In the genomic region with DNA sequence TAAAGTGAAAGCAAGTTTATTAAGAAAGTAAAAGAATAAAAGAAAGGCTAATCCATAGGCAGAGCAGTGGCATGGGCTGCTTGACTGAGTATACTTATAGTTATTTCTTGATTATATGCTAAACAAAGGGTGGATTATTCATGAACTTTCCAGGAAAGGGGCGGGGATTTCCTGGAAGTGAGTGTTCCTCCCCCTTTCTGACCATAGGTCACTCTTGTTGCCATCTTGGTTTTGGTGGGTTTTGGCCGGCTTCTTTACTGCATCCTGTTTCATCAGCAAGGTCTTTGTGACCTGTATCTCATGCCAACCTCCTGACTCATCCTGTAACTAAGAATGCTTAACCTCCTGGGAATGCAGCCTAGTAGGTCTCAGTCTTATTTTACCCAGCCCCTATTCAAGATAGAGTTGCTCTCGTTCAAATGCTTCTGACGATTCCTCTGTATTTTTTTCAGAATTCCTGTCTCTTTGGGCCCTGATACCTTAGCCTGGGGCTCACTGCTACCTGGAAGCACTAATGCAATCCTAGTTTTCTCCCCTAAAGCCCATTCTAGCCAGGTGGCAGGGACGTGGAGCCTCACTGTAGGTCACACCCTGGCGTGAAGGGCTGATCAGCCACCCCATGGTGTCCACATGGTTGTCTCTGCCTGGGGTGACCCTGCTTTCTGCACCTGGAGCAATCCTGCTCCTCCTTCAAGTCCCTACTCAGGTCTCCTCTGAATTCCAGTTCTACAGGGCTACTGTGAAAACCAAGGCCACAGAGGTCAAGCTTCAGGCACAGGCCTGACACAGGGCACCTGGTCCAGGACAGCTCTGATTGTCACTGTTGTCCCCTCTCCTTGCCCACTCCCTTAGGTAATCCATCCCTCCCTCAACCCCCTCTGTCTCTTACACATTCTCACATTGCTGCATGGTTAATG, we compare ENCODE assay signal across 8 cellular contexts. TPM values are rescaled to one million over a fixed set of nuclear protein-coding genes. Genes with fewer than 3 reads are reported as not detected.
DNase-seq lines count a peak whose midpoint lies in the region; ATAC-seq, FAIRE-seq and TF ChIP-seq lines count a peak whose summit lies in the region.

No MANE protein-coding gene starts in this region.

- FAIRE-seq in GM18507 (lab: Jason Lieb, UNC) (peak; percentile 75), keratinocyte (lab: Jason Lieb, UNC) (peak; percentile 81)

- intact Hi-C loops in ascending aorta (cut with DNase I): loop anchor here (2.0 kb wide), 1 partner anchor 33 kb away; no protein-coding TSS in a partner anchor
- intact Hi-C loops in upper lobe of right lung (cut with DNase I): no loop called here
- intact Hi-C loops in head of caudate nucleus (cut with DNase I): no loop called here

- H3K4me1 Mint-ChIP-seq in naive thymus-derived CD8-positive, alpha-beta T cell: peaks cover 0 to 5% (median 1%) of the 10 kb centered on the region in 4 donors

- peaks cover 0 to 10% (median 0%) of the 10 kb centered on the region in 5 donors for H3K27me3 Mint-ChIP-seq in naive thymus-derived CD8-positive, alpha-beta T cell

- peak overlapping the region; percentile 80 for H3K4me2 ChIP-seq in keratinocyte (ENCODE audit: control insufficient read depth, extremely low read depth, insufficient read depth, low read depth, low read length)

- H3K36me3 Mint-ChIP-seq in naive thymus-derived CD8-positive, alpha-beta T cell: no peaks in the 10 kb centered on the region

- no peak overlapping the region for H3K4me3 ChIP-seq in ascending aorta
- H3K4me3 ChIP-seq in keratinocyte (ENCODE audit: control insufficient read depth in 2 of 3, extremely low read depth in 1 of 3, insufficient read depth in 2 of 3, low read depth in 1 of 3, low read length in 3 of 3): peak overlapping the region in 1 of 3 experiments; percentile 19
- no peak overlapping the region for H3K4me3 ChIP-seq in upper lobe of right lung

- DNase-seq in GM18507 (ENCODE audit: extremely low spot score, insufficient read length, low read depth): no peak
- peak; percentile 79 for DNase-seq in HK-2 (ENCODE audit: unreplicated experiment)
- DNase-seq in ascending aorta (ENCODE audit: low spot score in 2 of 2): peak in 1 of 2 donors; percentile 90
- DNase-seq in keratinocyte (ENCODE audit: low read depth, low spot score): peak; percentile 98
- DNase-seq in upper lobe of right lung: no peak
- DNase-seq in head of caudate nucleus: no peak
- no peak for DNase-seq in naive thymus-derived CD8-positive, alpha-beta T cell
- DNase-seq in stimulated activated CD4-positive, alpha-beta T cell treated with anti-CD3 and anti-CD28 coated beads, Interleukin-4, amount 100 ng/mL, for 4 hours: no peak

- H3K27me3 ChIP-seq in ascending aorta (no peaks in the 10 kb centered on the region), keratinocyte (ENCODE audit: control insufficient read depth, extremely low read depth, insufficient read depth, low read length) (no peaks in the 10 kb centered on the region), upper lobe of right lung (no peaks in the 10 kb centered on the region)

- peaks cover 3 to 13% of the 10 kb centered on the region in 2 donors for H3K4me1 ChIP-seq in ascending aorta
- H3K4me1 ChIP-seq in keratinocyte (ENCODE audit: control insufficient read depth, extremely low read depth, insufficient read depth, low read length): peaks cover 19% of the 10 kb centered on the region
- H3K4me1 ChIP-seq in upper lobe of right lung: peaks cover 11% of the 10 kb centered on the region

- H4K20me1 ChIP-seq in keratinocyte (ENCODE audit: control insufficient read depth, extremely low read depth, insufficient read depth, low read length): no peaks in the 10 kb centered on the region

- no peak overlapping the region for H3K27ac Mint-ChIP-seq in naive thymus-derived CD8-positive, alpha-beta T cell

- dilution Hi-C loops in keratinocyte (cut with MboI; ENCODE audit: extremely low pct_ligation_motif_present, low sequenced_read_pairs): no loop called here

- POLR2A ChIA-PET in naive thymus-derived CD8-positive, alpha-beta T cell (lab: Charles Lee): no interaction called here

- H3K9me3 ChIP-seq in ascending aorta: no peaks in the 10 kb centered on the region
- H3K9me3 ChIP-seq in keratinocyte (ENCODE audit: control insufficient read depth, low read depth, low read length): no peaks in the 10 kb centered on the region
- H3K9me3 ChIP-seq in upper lobe of right lung: no peaks in the 10 kb centered on the region

- H3K36me3 ChIP-seq in ascending aorta (no peaks in the 10 kb centered on the region), keratinocyte (ENCODE audit: control insufficient read depth in 2 of 2, extremely low read depth in 1 of 2, insufficient read depth in 2 of 2, low read length in 2 of 2) (no peaks in the 10 kb centered on the region), upper lobe of right lung (no peaks in the 10 kb centered on the region)

- no peaks in the 10 kb centered on the region for H3K9me3 Mint-ChIP-seq in naive thymus-derived CD8-positive, alpha-beta T cell

- peak overlapping the region; percentile 71 for H3K9ac ChIP-seq in keratinocyte (ENCODE audit: control insufficient read depth, extremely low read depth, insufficient read depth, low read length)

- no peaks in the 10 kb centered on the region for H3K79me2 ChIP-seq in keratinocyte (ENCODE audit: control insufficient read depth, insufficient read depth, low read length)

- H3K27ac ChIP-seq in ascending aorta (peak overlapping the region; percentile 51 to 69), keratinocyte (ENCODE audit: control insufficient read depth, insufficient read depth, low read length) (peak overlapping the region; percentile 94), upper lobe of right lung (no peak overlapping the region)

- TF ChIP-seq CTCF in ascending aorta (IDR thresholded peaks at IDR 0.05) (no peak), keratinocyte (optimal IDR thresholded peaks at IDR 0.05 in 1 of 3, IDR thresholded peaks at IDR 0.05 in 1 of 3, conservative IDR thresholded peaks at IDR 0.05 in 1 of 3; ENCODE audit: extremely low read depth in 1 of 3, insufficient read depth in 2 of 3, low read length in 3 of 3) (no peak), upper lobe of right lung (IDR thresholded peaks at IDR 0.05) (no peak)

- H3K9me1 ChIP-seq in keratinocyte (ENCODE audit: control insufficient read depth, extremely low read depth, insufficient read depth, low read length): no peaks in the 10 kb centered on the region

- peak overlapping the region; percentile 76 for H2AFZ ChIP-seq in keratinocyte (ENCODE audit: control insufficient read depth, low read length)

- H3K4me3 Mint-ChIP-seq in naive thymus-derived CD8-positive, alpha-beta T cell: no peak overlapping the region

- peak; percentile 59 for ATAC-seq in upper lobe of right lung
- ATAC-seq in naive thymus-derived CD8-positive, alpha-beta T cell: no peak

RNA-seq across cellular contexts. Expression of a gene that starts 6.0 kb away (rescaled TPM):
- total RNA-seq in ascending aorta: 43.4 TPM
- polyA plus RNA-seq in keratinocyte: 25.7 to 56.9 TPM (median 30.1 TPM) in 3 replicates
- 4.2 TPM for polyA plus RNA-seq in keratinocyte (2011; ENCODE audit: low read depth)
- 27.5 and 28.1 TPM in 2 replicates for polyA plus RNA-seq in keratinocyte (2011; cell fraction: cytosol; rRNA removed)
- polyA plus RNA-seq in keratinocyte (2011; cell fraction: nucleus; rRNA removed): 71.1 and 81.7 TPM in 2 replicates
- 26.9 and 40.8 TPM in 2 replicates for polyA plus RNA-seq in keratinocyte (2012; ENCODE audit: low replicate concordance)
- polyA minus RNA-seq in keratinocyte: 68.8 to 145 TPM (median 94.2 TPM) in 3 replicates
- polyA minus RNA-seq in keratinocyte (2011; cell fraction: cytosol; rRNA and poly(A)+ RNA removed): 75.6 TPM
- polyA minus RNA-seq in keratinocyte (2011; cell fraction: nucleus; rRNA and poly(A)+ RNA removed): 77.8 and 93.9 TPM in 2 replicates
- total RNA-seq in upper lobe of right lung: 42.2 TPM
- total RNA-seq in naive thymus-derived CD8-positive, alpha-beta T cell: 10 to 100 TPM; 17.5 to 18.0 TPM
- 1 to 10 TPM; 3.7 to 6.4 (median 5.3) TPM for polyA plus RNA-seq in naive thymus-derived CD8-positive, alpha-beta T cell

RNA-seq across cellular contexts. Expression of a gene that starts 27.7 kb away (rescaled TPM):
- total RNA-seq in ascending aorta (not detected), upper lobe of right lung (0.78 TPM)
- polyA plus RNA-seq in keratinocyte: 2.3 to 13.7 TPM (median 12.4 TPM) in 3 replicates
- polyA plus RNA-seq in keratinocyte (2011; ENCODE audit: low read depth): 0.41 TPM
- polyA plus RNA-seq in keratinocyte (2011; cell fraction: cytosol; rRNA removed): 1.9 and 3.3 TPM in 2 replicates
- polyA plus RNA-seq in keratinocyte (2011; cell fraction: nucleus; rRNA removed): 1.0 and 1.2 TPM in 2 replicates
- polyA plus RNA-seq in keratinocyte (2012; ENCODE audit: low replicate concordance): 0.21 and 8.1 TPM in 2 replicates
- polyA minus RNA-seq in keratinocyte: 0.79 to 6.7 TPM (median 5.5 TPM) in 3 replicates
- 3.6 TPM for polyA minus RNA-seq in keratinocyte (2011; cell fraction: cytosol; rRNA and poly(A)+ RNA removed)
- 0.70 and 0.84 TPM in 2 replicates for polyA minus RNA-seq in keratinocyte (2011; cell fraction: nucleus; rRNA and poly(A)+ RNA removed)
- under 1 TPM in 1 of 2 experiments, not detected in 1; 0.44 TPM for total RNA-seq in naive thymus-derived CD8-positive, alpha-beta T cell
- polyA plus RNA-seq in naive thymus-derived CD8-positive, alpha-beta T cell: under 1 TPM in 1 of 3 donors, not detected in 2; 0.27 TPM

Comparison
In these comparisons a context has a peak if more than half of its experiments do, and no peak if none do; other contexts are left out.
1. DNase-seq: peak in HK-2 (single experiment) and keratinocyte (single experiment); none in GM18507 (single experiment), upper lobe of right lung (single experiment), head of caudate nucleus (0 of 42), naive thymus-derived CD8-positive, alpha-beta T cell (0 of 10) and stimulated activated CD4-positive, alpha-beta T cell treated with anti-CD3 and anti-CD28 coated beads, Interleukin-4, amount 100 ng/mL, for 4 hours (0 of 2).